ENCODE assay signal across 26 cellular contexts in the genomic region with DNA sequence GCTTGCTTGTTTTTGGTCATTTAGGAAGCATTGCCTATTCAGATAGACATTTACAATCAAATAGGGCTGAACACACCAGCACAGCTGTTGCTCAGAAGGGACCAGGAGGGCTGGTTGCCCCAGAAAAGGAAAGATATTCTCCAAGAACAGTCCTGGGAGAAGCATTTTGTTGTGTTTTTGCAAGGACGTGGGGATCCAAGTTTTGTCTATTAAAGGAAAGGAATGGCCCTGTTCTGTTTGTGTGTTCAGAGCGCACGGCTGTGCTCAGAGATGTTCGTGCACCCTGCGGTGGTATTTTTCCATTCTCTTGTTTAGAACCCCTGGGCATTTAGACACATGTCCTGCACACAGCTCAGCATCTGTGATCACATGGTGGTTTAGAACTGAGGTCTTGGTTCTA.
"Had no signal": no experiment of that assay in that cellular context is flagged by ENCODE, and none has a peak within 500 bp of the region (broad histone marks: within the 10 kb centered on the region; RNA-seq: fewer than 3 reads in every experiment).

No MANE protein-coding gene starts in this region.

- DNase-seq: activated CD4-positive, alpha-beta memory T cell treated with anti-CD3 and anti-CD28 coated beads, Interleukin-2, amount 10 ng/mL, durations not matched to agents 7 days and 5 days; activated CD4-positive, alpha-beta T cell treated with anti-CD3 and anti-CD28 coated beads for 1 hour; activated CD4-positive, alpha-beta T cell treated with anti-CD3 and anti-CD28 coated beads for 4 hours; activated CD4-positive, alpha-beta T cell treated with anti-CD3 and anti-CD28 coated beads, Interleukin-2, amount 10 ng/mL, durations not matched to agents 7 days and 5 days; activated CD4-positive, alpha-beta T cell treated with anti-CD3 and anti-CD28 coated beads, Interleukin-2, amount 50 U/mL, for 4 hours; activated CD8-positive, alpha-beta memory T cell treated with anti-CD3 and anti-CD28 coated beads, Interleukin-2, amount 50 U/mL, for 48 hours; activated gamma-delta T cell; activated naive CD4-positive, alpha-beta T cell; activated naive CD4-positive, alpha-beta T cell treated with anti-CD3 and anti-CD28 coated beads, Interleukin-2, amount 10 ng/mL, durations not matched to agents 7 days and 5 days; activated naive CD8-positive, alpha-beta T cell treated with anti-CD3 and anti-CD28 coated beads, Interleukin-2, amount 10 ng/mL, durations not matched to agents 7 days and 5 days; activated T-cell treated with anti-CD3 and anti-CD28 coated beads for 4 hours; activated T-cell treated with anti-CD3 and anti-CD28 coated beads, Interleukin-2, amount 50 U/mL, for 24 hours; activated T-cell treated with anti-CD3 and anti-CD28 coated beads, Interleukin-2, amount 50 U/mL, for 72 hours; brain microvascular endothelial cell; caudate nucleus; cortex of kidney; dermis blood vessel endothelial cell; effector CD4-positive, alpha-beta T cell; effector memory CD8-positive, alpha-beta T cell; foreskin fibroblast; T-helper 2 cell had no signal

- H3K4me3 ChIP-seq: ascending aorta had no signal

- H3K27me3 ChIP-seq: ascending aorta, brain microvascular endothelial cell had no signal

- H3K36me3 ChIP-seq: ascending aorta, brain microvascular endothelial cell had no signal

- H3K27ac ChIP-seq: ascending aorta, brain microvascular endothelial cell, epithelial cell of prostate, VCaP had no signal

- ATAC-seq: activated naive CD4-positive, alpha-beta T cell treated with anti-CD3 and anti-CD28 coated beads, Interleukin-2, amount 50 U/mL, for 72 hours; activated T-cell treated with anti-CD3 and anti-CD28 coated beads, Interleukin-2, amount 50 U/mL, for 72 hours; effector memory CD8-positive, alpha-beta T cell; WTC11 had no signal

- H3K4me1 ChIP-seq: ascending aorta had no signal

- H3K9me3 ChIP-seq: ascending aorta had no signal
